Comparison of ENCODE assay signal across 8 cellular contexts in genomic region chr6:162856885-162857284, GRCh38.
A peak's percentile ranks its signal among the peaks of the same experiment; 100 is the strongest.
DNase-seq lines count a peak whose midpoint lies in the region; ATAC-seq and TF ChIP-seq lines count a peak whose summit lies in the region.

No MANE protein-coding gene starts in this region.

- H3K27ac ChIP-seq in heart left ventricle, result peak overlapping the region in 11 of 12 donors; percentile 10 to 75 (median 56)

- H3K36me3 Mint-ChIP-seq in WTC11 (peaks cover 12% of the 10 kb centered on the region; the same call in 1 of the 2 replicates), progenitor cell of endocrine pancreas (ENCODE audit: insufficient read depth) (no peaks in the 10 kb centered on the region)
- H3K36me3 Mint-ChIP-seq in stimulated activated effector memory CD8-positive, alpha-beta T cell treated with anti-CD3 and anti-CD28 coated beads, Interleukin-12 subunit alpha, Interleukin-12 subunit beta, amount 100 ng/mL, for 72 hours, result no peaks in the 10 kb centered on the region

- H3K36me3 ChIP-seq in heart left ventricle, result no peaks in the 10 kb centered on the region

- CTCF ChIA-PET in WTC11 (lab: Charles Lee), result interaction anchor here (0.6 to 1.0 kb wide), 2 partner anchors 9 to 327 kb away, joined by 3 read pairs; no protein-coding TSS in a partner anchor

- DNase-seq in DMS 273 treated with DMSO at 0.1 percent for 48 hours (lab: John Stamatoyannopoulos, UW) (peak; percentile 36), NCI-H128 (lab: John Stamatoyannopoulos, UW; ENCODE audit: unreplicated experiment) (peak; percentile 27), WTC11 (ENCODE audit: low spot score) (no peak), heart left ventricle (peak in 1 of 5 donors; percentile 40), progenitor cell of endocrine pancreas (ENCODE audit: low spot score, unreplicated experiment) (no peak)
- no peak for DNase-seq in stimulated activated effector memory CD8-positive, alpha-beta T cell treated with anti-CD3 and anti-CD28 coated beads, Interleukin-12 subunit alpha, Interleukin-12 subunit beta, amount 100 ng/mL, for 72 hours (ENCODE audit: low spot score in 2 of 2)

- H3K4me1 ChIP-seq in heart left ventricle, result peaks cover 0 to 10% (median 0%) of the 10 kb centered on the region in 12 donors

- no peak for TF ChIP-seq CTCF in WTC11 (IDR thresholded peaks at IDR 0.05)
- TF ChIP-seq CTCF in heart left ventricle (IDR thresholded peaks at IDR 0.05), result peak; percentile 33 to 74 (median 56)
- TF ChIP-seq CTCF in progenitor cell of endocrine pancreas (IDR thresholded peaks at IDR 0.05; ENCODE audit: unreplicated experiment), result peak; percentile 59

- H3K9me3 ChIP-seq in heart left ventricle, result no peaks in the 10 kb centered on the region

- ATAC-seq in WTC11 (peak; percentile 92), heart left ventricle (peak; percentile 74 to 92 (median 88)), GM18873 (IDR thresholded peaks at IDR 0.05; ENCODE audit: low FRiP score, unreplicated experiment) (no peak), HG02571 (IDR thresholded peaks at IDR 0.05; ENCODE audit: unreplicated experiment) (no peak)
- ATAC-seq in stimulated activated effector memory CD8-positive, alpha-beta T cell treated with anti-CD3 and anti-CD28 coated beads, Interleukin-12 subunit alpha, Interleukin-12 subunit beta, amount 100 ng/mL, for 72 hours, result no peak

- WGBS in heart left ventricle, 4 donors, result 7 to 10% (median 9%) methylated on average over 7 of the region's 7 CpGs

- POLR2A ChIA-PET in WTC11 (lab: Charles Lee), result interaction anchor here (0.5 kb wide), 1 partner anchor 120 kb away, joined by 3 read pairs; no protein-coding TSS in a partner anchor

- H3K27me3 ChIP-seq in heart left ventricle, result no peaks in the 10 kb centered on the region

- H3K4me3 Mint-ChIP-seq in WTC11 (peak overlapping the region; percentile 61), progenitor cell of endocrine pancreas (ENCODE audit: low read depth) (peak overlapping the region; percentile 55)
- H3K4me3 Mint-ChIP-seq in stimulated activated effector memory CD8-positive, alpha-beta T cell treated with anti-CD3 and anti-CD28 coated beads, Interleukin-12 subunit alpha, Interleukin-12 subunit beta, amount 100 ng/mL, for 72 hours, result no peak overlapping the region

- intact Hi-C loops in heart left ventricle (cut with DNase I), result loop anchor here in 5 of 10 donors (5.0 to 10.0 kb wide), 6 partner anchors 308 to 1248 kb away; partner anchors contain the start of gene QKI (in 3 of the 5)

- peaks cover 6% of the 10 kb centered on the region; the same call in 1 of the 2 replicates for H3K27me3 Mint-ChIP-seq in WTC11 (ENCODE audit: low read depth)
- H3K27me3 Mint-ChIP-seq in progenitor cell of endocrine pancreas, result no peaks in the 10 kb centered on the region

- TF ChIP-seq POLR2A in heart left ventricle (IDR thresholded peaks at IDR 0.05), result no peak

- peaks cover 14% of the 10 kb centered on the region for H3K9me3 Mint-ChIP-seq in WTC11
- H3K9me3 Mint-ChIP-seq in progenitor cell of endocrine pancreas (ENCODE audit: low read depth), result peaks cover 5% of the 10 kb centered on the region
- peaks cover 2% of the 10 kb centered on the region for H3K9me3 Mint-ChIP-seq in stimulated activated effector memory CD8-positive, alpha-beta T cell treated with anti-CD3 and anti-CD28 coated beads, Interleukin-12 subunit alpha, Interleukin-12 subunit beta, amount 100 ng/mL, for 72 hours

- H3K27ac Mint-ChIP-seq in WTC11, result peak overlapping the region; percentile 95
- peak overlapping the region; percentile 96 for H3K27ac Mint-ChIP-seq in progenitor cell of endocrine pancreas
- H3K27ac Mint-ChIP-seq in stimulated activated effector memory CD8-positive, alpha-beta T cell treated with anti-CD3 and anti-CD28 coated beads, Interleukin-12 subunit alpha, Interleukin-12 subunit beta, amount 100 ng/mL, for 72 hours, result no peak overlapping the region

- H3K4me1 Mint-ChIP-seq in WTC11, result peaks cover 48% of the 10 kb centered on the region
- peaks cover 20% of the 10 kb centered on the region for H3K4me1 Mint-ChIP-seq in progenitor cell of endocrine pancreas (ENCODE audit: low read depth)
- H3K4me1 Mint-ChIP-seq in stimulated activated effector memory CD8-positive, alpha-beta T cell treated with anti-CD3 and anti-CD28 coated beads, Interleukin-12 subunit alpha, Interleukin-12 subunit beta, amount 100 ng/mL, for 72 hours, result no peaks in the 10 kb centered on the region

- H3K4me3 ChIP-seq in heart left ventricle, result peak overlapping the region in 9 of 12 donors; percentile 10 to 50 (median 35)

TF ChIP-seq in WTC11, 78 proteins besides CTCF, POLR2A, EP300 and RAD21:
- TF ChIP-seq ZNF232 (CRISPR knock-in tag; IDR thresholded peaks at IDR 0.05) (no peak), GABPB1 (CRISPR knock-in tag; IDR thresholded peaks at IDR 0.05) (no peak), ZNF423 (CRISPR knock-in tag; IDR thresholded peaks at IDR 0.05) (no peak), FOXK1 (CRISPR knock-in tag; IDR thresholded peaks at IDR 0.05) (0 out of 2 replicates have a peak, but pooled peaks have one; percentile 25), ETV6 (CRISPR knock-in tag; IDR thresholded peaks at IDR 0.05) (0 out of 2 replicates have a peak, but pooled peaks have one; percentile 26)
- TF ChIP-seq, protein P1, sequence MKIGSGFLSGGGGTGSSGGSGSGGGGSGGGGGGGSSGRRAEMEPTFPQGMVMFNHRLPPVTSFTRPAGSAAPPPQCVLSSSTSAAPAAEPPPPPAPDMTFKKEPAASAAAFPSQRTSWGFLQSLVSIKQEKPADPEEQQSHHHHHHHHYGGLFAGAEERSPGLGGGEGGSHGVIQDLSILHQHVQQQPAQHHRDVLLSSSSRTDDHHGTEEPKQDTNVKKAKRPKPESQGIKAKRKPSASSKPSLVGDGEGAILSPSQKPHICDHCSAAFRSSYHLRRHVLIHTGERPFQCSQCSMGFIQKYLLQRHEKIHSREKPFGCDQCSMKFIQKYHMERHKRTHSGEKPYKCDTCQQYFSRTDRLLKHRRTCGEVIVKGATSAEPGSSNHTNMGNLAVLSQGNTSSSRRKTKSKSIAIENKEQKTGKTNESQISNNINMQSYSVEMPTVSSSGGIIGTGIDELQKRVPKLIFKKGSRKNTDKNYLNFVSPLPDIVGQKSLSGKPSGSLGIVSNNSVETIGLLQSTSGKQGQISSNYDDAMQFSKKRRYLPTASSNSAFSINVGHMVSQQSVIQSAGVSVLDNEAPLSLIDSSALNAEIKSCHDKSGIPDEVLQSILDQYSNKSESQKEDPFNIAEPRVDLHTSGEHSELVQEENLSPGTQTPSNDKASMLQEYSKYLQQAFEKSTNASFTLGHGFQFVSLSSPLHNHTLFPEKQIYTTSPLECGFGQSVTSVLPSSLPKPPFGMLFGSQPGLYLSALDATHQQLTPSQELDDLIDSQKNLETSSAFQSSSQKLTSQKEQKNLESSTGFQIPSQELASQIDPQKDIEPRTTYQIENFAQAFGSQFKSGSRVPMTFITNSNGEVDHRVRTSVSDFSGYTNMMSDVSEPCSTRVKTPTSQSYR (CRISPR knock-in tag; IDR thresholded peaks at IDR 0.05), result peak; percentile 72; the same call in 1 of the 2 replicates
- TF ChIP-seq, protein P2, sequence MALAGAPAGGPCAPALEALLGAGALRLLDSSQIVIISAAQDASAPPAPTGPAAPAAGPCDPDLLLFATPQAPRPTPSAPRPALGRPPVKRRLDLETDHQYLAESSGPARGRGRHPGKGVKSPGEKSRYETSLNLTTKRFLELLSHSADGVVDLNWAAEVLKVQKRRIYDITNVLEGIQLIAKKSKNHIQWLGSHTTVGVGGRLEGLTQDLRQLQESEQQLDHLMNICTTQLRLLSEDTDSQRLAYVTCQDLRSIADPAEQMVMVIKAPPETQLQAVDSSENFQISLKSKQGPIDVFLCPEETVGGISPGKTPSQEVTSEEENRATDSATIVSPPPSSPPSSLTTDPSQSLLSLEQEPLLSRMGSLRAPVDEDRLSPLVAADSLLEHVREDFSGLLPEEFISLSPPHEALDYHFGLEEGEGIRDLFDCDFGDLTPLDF (CRISPR knock-in tag; IDR thresholded peaks at IDR 0.05), result no peak

Comparison
In these comparisons a context has a peak if more than half of its experiments do, and no peak if none do; other contexts are left out.
1. DNase-seq: peak in DMS 273 treated with DMSO at 0.1 percent for 48 hours (single experiment) and NCI-H128 (single experiment); none in WTC11 (single experiment), progenitor cell of endocrine pancreas (single experiment) and stimulated activated effector memory CD8-positive, alpha-beta T cell treated with anti-CD3 and anti-CD28 coated beads, Interleukin-12 subunit alpha, Interleukin-12 subunit beta, amount 100 ng/mL, for 72 hours (0 of 2).
2. ATAC-seq: peak in WTC11 (single experiment) and heart left ventricle (4 of 4); none in GM18873 (single experiment), stimulated activated effector memory CD8-positive, alpha-beta T cell treated with anti-CD3 and anti-CD28 coated beads, Interleukin-12 subunit alpha, Interleukin-12 subunit beta, amount 100 ng/mL, for 72 hours (single experiment) and HG02571 (single experiment).